ENCODE assay signal across 18 cellular contexts in genomic region chr20:18030020-18030419, GRCh38. TPM values are rescaled to one million over a fixed set of nuclear protein-coding genes. Genes with fewer than 3 reads are reported as not detected.
DNase-seq lines count a peak whose midpoint lies in the region; ATAC-seq, FAIRE-seq and TF ChIP-seq lines count a peak whose summit lies in the region.
"Had no signal": no experiment of that assay in that cellular context is flagged by ENCODE, and none has a peak within 500 bp of the region (broad histone marks: within the 10 kb centered on the region; RNA-seq: fewer than 3 reads in every experiment).

No MANE protein-coding gene starts in this region.

- no peaks in the 10 kb centered on the region for H3K79me2 ChIP-seq in HepG2 (ENCODE audit: insufficient read depth, low read length)

- no peak overlapping the region for H2AFZ ChIP-seq in HepG2 (ENCODE audit: low read length)

- BruUV-seq in HepG2 (replicated peaks; lab: Mats Ljungman, UMichigan) (no TSS peak), Calu3 (replicated peaks; lab: Mats Ljungman, UMichigan) (no TSS peak)

- H3K4me1 ChIP-seq in BLaER1 treated with 17β-estradiol and CSF1 and Interleukin-3, amounts not matched to agents 10 nM and 100 nM, result peaks cover 0 to 28% (median 25%) of the 10 kb centered on the region in 10 experiments; a peak in 15 of 20 replicates
- H3K4me1 ChIP-seq in HepG2 (ENCODE audit: insufficient read depth, low read length), result peaks cover 38% of the 10 kb centered on the region

- intact Hi-C loops in HepG2 (cut with micrococcal nuclease; ENCODE audit: unreplicated experiment), result no loop called here
- intact Hi-C loops in Calu3 (cut with micrococcal nuclease; ENCODE audit: unreplicated experiment), result no loop called here

- no peaks in the 10 kb centered on the region for H4K20me1 ChIP-seq in BLaER1 treated with 17β-estradiol and CSF1 and Interleukin-3, amounts not matched to agents 10 nM and 100 nM
- H4K20me1 ChIP-seq in HepG2 (ENCODE audit: insufficient read depth, low read length), result no peaks in the 10 kb centered on the region

- H3K4me3 Mint-ChIP-seq in WTC11, result no peak overlapping the region
- no peak overlapping the region for H3K4me3 Mint-ChIP-seq in Calu3 (ENCODE audit: low read depth, unreplicated experiment)
- H3K4me3 Mint-ChIP-seq in osteocyte (ENCODE audit: unreplicated experiment), result no peak overlapping the region
- H3K4me3 Mint-ChIP-seq: CD8-positive, alpha-beta T cell; IgD-negative memory B cell had no signal

- CTCF ChIA-PET in WTC11 (lab: Charles Lee), result interaction anchor here (1.0 kb wide), 1 partner anchor 161 kb away, joined by 3 read pairs; no protein-coding TSS in a partner anchor
- CTCF ChIA-PET in HepG2 (lab: Yijun Ruan, JAX; ENCODE audit: low intra/inter-chr PET ratio, low total read pairs), result no interaction called here
- CTCF ChIA-PET in Calu3 (lab: Charles Lee), result no interaction called here

- no peaks in the 10 kb centered on the region for H3K27me3 ChIP-seq in BLaER1 treated with 17β-estradiol and CSF1 and Interleukin-3, amounts not matched to agents 10 nM and 100 nM
- H3K27me3 ChIP-seq in HepG2 (ENCODE audit: control insufficient read depth in 1 of 2, insufficient read depth in 2 of 2, low read length in 2 of 2), result peaks cover 0 to 16% of the 10 kb centered on the region in 2 experiments; a peak in 2 of 5 replicates

- H3K27me3 Mint-ChIP-seq in WTC11 (ENCODE audit: low read depth), result no peaks in the 10 kb centered on the region
- H3K27me3 Mint-ChIP-seq in Calu3 (ENCODE audit: unreplicated experiment), result no peaks in the 10 kb centered on the region
- peaks cover 19% of the 10 kb centered on the region for H3K27me3 Mint-ChIP-seq in osteocyte (ENCODE audit: unreplicated experiment)

- no peaks in the 10 kb centered on the region for H3K9me3 Mint-ChIP-seq in WTC11
- H3K9me3 Mint-ChIP-seq in Calu3 (ENCODE audit: low read depth, unreplicated experiment), result no peaks in the 10 kb centered on the region
- H3K9me3 Mint-ChIP-seq in osteocyte (ENCODE audit: unreplicated experiment), result no peaks in the 10 kb centered on the region
- H3K9me3 Mint-ChIP-seq: CD8-positive, alpha-beta T cell; IgD-negative memory B cell had no signal

- TF ChIP-seq EP300 in HepG2 (IDR thresholded peaks at IDR 0.05; ENCODE audit: low read depth in 2 of 2, low read length in 2 of 2) (no peak), HepG2 (CRISPR knock-in tag; IDR thresholded peaks at IDR 0.05; ENCODE audit: borderline replicate concordance) (no peak)

- in situ Hi-C loops in HepG2 (cut with HindIII; ENCODE audit: extremely low pct_ligation_motif_present, low pct_unique_long_range_greater_than_20kb), result no loop called here

- H3K9me3 ChIP-seq in BLaER1 treated with 17β-estradiol and CSF1 and Interleukin-3, amounts not matched to agents 10 nM and 100 nM (replicated peaks in 1 of 11), result no peaks in the 10 kb centered on the region
- H3K9me3 ChIP-seq in HepG2 (ENCODE audit: low read length), result no peaks in the 10 kb centered on the region

- ATAC-seq in WTC11, result no peak; the same call in none of the 2 replicates
- peak; percentile 93 for ATAC-seq in HepG2
- no peak for ATAC-seq in GM21423 (IDR thresholded peaks at IDR 0.05; ENCODE audit: unreplicated experiment)
- ATAC-seq: CD8-positive, alpha-beta T cell had no signal

- POLR2A ChIA-PET in WTC11 (lab: Charles Lee), result no interaction called here
- POLR2A ChIA-PET in HepG2 (lab: Yijun Ruan, JAX), result no interaction called here

- H3K27ac ChIP-seq in BLaER1 treated with 17β-estradiol and CSF1 and Interleukin-3, amounts not matched to agents 10 nM and 100 nM, result no peak overlapping the region
- no peak overlapping the region for H3K27ac ChIP-seq in HepG2 (ENCODE audit: extremely low read length, insufficient read depth, low read length)

- H3K27ac Mint-ChIP-seq in WTC11 (0 out of 2 replicates have a peak overlapping the region, but pooled peaks have one; percentile 37), Calu3 (ENCODE audit: unreplicated experiment) (no peak overlapping the region), osteocyte (ENCODE audit: unreplicated experiment) (no peak overlapping the region)
- H3K27ac Mint-ChIP-seq: CD8-positive, alpha-beta T cell; IgD-negative memory B cell had no signal

- no peak overlapping the region for H3K9ac ChIP-seq in BLaER1 treated with 17β-estradiol and CSF1 and Interleukin-3, amounts not matched to agents 10 nM and 100 nM
- H3K9ac ChIP-seq in HepG2 (ENCODE audit: insufficient read depth, low read depth, low read length), result no peak overlapping the region

- H3K4me2 ChIP-seq in BLaER1 treated with 17β-estradiol and CSF1 and Interleukin-3, amounts not matched to agents 10 nM and 100 nM, result peak overlapping the region in 8 of 11 experiments; percentile 27 to 80 (median 60); a peak in 15 of 22 replicates
- peak overlapping the region; percentile 5; the same call in 1 of the 2 replicates for H3K4me2 ChIP-seq in HepG2 (ENCODE audit: low read depth, low read length)

- H3K4me3 ChIP-seq in BLaER1 treated with 17β-estradiol and CSF1 and Interleukin-3, amounts not matched to agents 10 nM and 100 nM, result no peak overlapping the region
- no peak overlapping the region for H3K4me3 ChIP-seq in HepG2 (replicated peaks in 1 of 3; ENCODE audit: insufficient read depth in 1 of 3, low read depth in 2 of 3, low read length in 3 of 3)

- no peak for DNase-seq in WTC11 (ENCODE audit: low spot score)
- DNase-seq in HepG2 (ENCODE audit: low spot score), result peak; percentile 70
- no peak for DNase-seq in activated effector memory CD4-positive, alpha-beta T cell treated with Interleukin-2 at 50 U/mL for 16 hours
- no peak for DNase-seq in Calu3
- no peak for DNase-seq in osteocyte (ENCODE audit: extremely low spot score, unreplicated experiment)
- DNase-seq: ACHN; CD8-positive, alpha-beta T cell; DMS79 treated with DMSO at 0.1 percent for 48 hours; GF-D8; HCEC 1CT; KBM-7 had no signal

- H3K36me3 Mint-ChIP-seq in WTC11 (peaks cover 8% of the 10 kb centered on the region), Calu3 (ENCODE audit: insufficient read depth, unreplicated experiment) (peaks cover 10% of the 10 kb centered on the region), osteocyte (ENCODE audit: unreplicated experiment) (no peaks in the 10 kb centered on the region)
- H3K36me3 Mint-ChIP-seq: CD8-positive, alpha-beta T cell; IgD-negative memory B cell had no signal

- no peak for TF ChIP-seq POLR2A in HepG2 (IDR thresholded peaks at IDR 0.05; ENCODE audit: insufficient read depth in 1 of 2, low read depth in 2 of 2, low read length in 2 of 2)

- no peaks in the 10 kb centered on the region for H3K36me3 ChIP-seq in BLaER1 treated with 17β-estradiol and CSF1 and Interleukin-3, amounts not matched to agents 10 nM and 100 nM
- H3K36me3 ChIP-seq in HepG2 (replicated peaks in 1 of 2; ENCODE audit: control insufficient read depth in 1 of 2, insufficient read depth in 2 of 2, low read length in 2 of 2), result no peaks in the 10 kb centered on the region

- 11% methylated on average over 8 of the region's 8 CpGs for WGBS in HepG2 (ENCODE audit: low lambda C conversion rate)

- peaks cover 8% of the 10 kb centered on the region for H3K4me1 Mint-ChIP-seq in WTC11
- H3K4me1 Mint-ChIP-seq in Calu3 (ENCODE audit: low read depth, unreplicated experiment), result no peaks in the 10 kb centered on the region
- H3K4me1 Mint-ChIP-seq in osteocyte (ENCODE audit: unreplicated experiment), result no peaks in the 10 kb centered on the region
- H3K4me1 Mint-ChIP-seq: IgD-negative memory B cell had no signal

- no peak for TF ChIP-seq RAD21 in HepG2 (CRISPR knock-in tag; IDR thresholded peaks at IDR 0.05)

- FAIRE-seq in HepG2 (lab: Jason Lieb, UNC), result peak; percentile 84
- FAIRE-seq: A204.1, D721Med, HTR-8/SVneo had no signal

- TF ChIP-seq CTCF in WTC11 (IDR thresholded peaks at IDR 0.05) (no peak), HepG2 (CRISPR knock-in tag; IDR thresholded peaks at IDR 0.05) (no peak), Calu3 (IDR thresholded peaks at IDR 0.05; ENCODE audit: unreplicated experiment) (no peak), osteocyte (IDR thresholded peaks at IDR 0.05) (no peak)

TF ChIP-seq in WTC11, 78 proteins besides CTCF, POLR2A, EP300 and RAD21 (continues in another document):
- TF ChIP-seq, protein P1, sequence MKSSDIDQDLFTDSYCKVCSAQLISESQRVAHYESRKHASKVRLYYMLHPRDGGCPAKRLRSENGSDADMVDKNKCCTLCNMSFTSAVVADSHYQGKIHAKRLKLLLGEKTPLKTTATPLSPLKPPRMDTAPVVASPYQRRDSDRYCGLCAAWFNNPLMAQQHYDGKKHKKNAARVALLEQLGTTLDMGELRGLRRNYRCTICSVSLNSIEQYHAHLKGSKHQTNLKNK (CRISPR knock-in tag; IDR thresholded peaks at IDR 0.05), result no peak

RNA-seq across cellular contexts. Expression of gene OVOL2, which starts 27.7 kb away (rescaled TPM):
- total RNA-seq in WTC11 (2021) (9.8 to 11.0 TPM (median 10.4 TPM) in 3 replicates), HepG2 (2016; rRNA removed; fragmentation: Illumina TruSeq; extraction: Trizol) (0.21 and 0.31 TPM in 2 replicates), Calu3 (2022) (7.4 and 8.4 TPM in 2 replicates), osteocyte (not detected in 2 replicates)
- not detected in 2 replicates for total RNA-seq in HepG2 (2016; cell fraction: cytosol; rRNA removed; fragmentation: Illumina TruSeq; extraction: Trizol; ENCODE audit: low read depth)
- 0.12 and 0.24 TPM in 2 replicates for total RNA-seq in HepG2 (2016; cell fraction: insoluble cytoplasmic fraction; rRNA removed; fragmentation: Illumina TruSeq; extraction: Trizol)
- total RNA-seq in HepG2 (2016; cell fraction: membrane; rRNA removed; fragmentation: Illumina TruSeq; extraction: Trizol), result 0.19 and 0.28 TPM in 2 replicates
- total RNA-seq in HepG2 (2016; cell fraction: nucleus; rRNA removed; fragmentation: Illumina TruSeq; extraction: Trizol), result 0.56 TPM in 1 of 2 replicates, not detected in the other
- polyA plus RNA-seq in HepG2 (2011; rRNA removed), result 0.10 and 0.20 TPM in 2 replicates
- 0.07 and 0.13 TPM in 2 replicates for polyA plus RNA-seq in HepG2 (2011; cell fraction: cytosol; rRNA removed)
- polyA plus RNA-seq in HepG2 (2011; cell fraction: nucleus; rRNA removed), result not detected in 2 replicates
- 0.09 TPM in 1 of 2 replicates, not detected in the other for polyA plus RNA-seq in HepG2 (2012)
- 0.27 and 0.28 TPM in 2 replicates for polyA plus RNA-seq in HepG2 (2016; cell fraction: cytosol; fragmentation: Illumina TruSeq; extraction: Trizol; ENCODE audit: low read depth)
- 0.20 and 0.25 TPM in 2 replicates for polyA plus RNA-seq in HepG2 (2016; cell fraction: insoluble cytoplasmic fraction; fragmentation: Illumina TruSeq; extraction: Trizol; ENCODE audit: low read depth)
- 0.19 and 0.22 TPM in 2 replicates for polyA plus RNA-seq in HepG2 (2016; cell fraction: membrane; fragmentation: Illumina TruSeq; extraction: Trizol; ENCODE audit: low read depth)
- not detected in 2 replicates for polyA plus RNA-seq in HepG2 (2016; cell fraction: nucleus; fragmentation: Illumina TruSeq; extraction: Trizol; ENCODE audit: insufficient read depth, low read depth)
- polyA minus RNA-seq in HepG2 (2011; rRNA and poly(A)+ RNA removed; ENCODE audit: low replicate concordance), result 0.16 TPM in 1 of 2 replicates, not detected in the other
- polyA minus RNA-seq in HepG2 (2011; cell fraction: cytosol; rRNA and poly(A)+ RNA removed), result not detected in 2 replicates
- polyA minus RNA-seq in HepG2 (2011; cell fraction: nucleus; rRNA and poly(A)+ RNA removed), result not detected in 2 replicates
- total RNA-seq: CD8-positive, alpha-beta T cell had no signal
- polyA plus RNA-seq: BJ, IgD-negative memory B cell had no signal
